Comparison of ENCODE assay signal across 13 cellular contexts in genomic region chr3:58404396-58404795, GRCh38. TPM values are rescaled to one million over a fixed set of nuclear protein-coding genes. Genes with fewer than 3 reads are reported as not detected.
A peak's percentile ranks its signal among the peaks of the same experiment; 100 is the strongest.
DNase-seq lines count a peak whose midpoint lies in the region; ATAC-seq and TF ChIP-seq lines count a peak whose summit lies in the region.
"Had no signal": no experiment of that assay in that cellular context is flagged by ENCODE, and none has a peak within 500 bp of the region (broad histone marks: within the 10 kb centered on the region; RNA-seq: fewer than 3 reads in every experiment).

No MANE protein-coding gene starts in this region.

- H3K27me3 Mint-ChIP-seq in chondrocyte (ENCODE audit: low read depth) (no peaks in the 10 kb centered on the region), naive B cell (no peaks in the 10 kb centered on the region)
- H3K27me3 Mint-ChIP-seq in activated naive CD4-positive, alpha-beta T cell treated with anti-CD3 and anti-CD28 coated beads for 36 hours (ENCODE audit: low read depth): no peaks in the 10 kb centered on the region

- H3K4me1 Mint-ChIP-seq in chondrocyte (ENCODE audit: low read depth): peaks cover 14% of the 10 kb centered on the region
- H3K4me1 Mint-ChIP-seq in naive B cell: peaks cover 10 to 74% (median 16%) of the 10 kb centered on the region in 3 donors
- no peaks in the 10 kb centered on the region for H3K4me1 Mint-ChIP-seq in activated naive CD4-positive, alpha-beta T cell treated with anti-CD3 and anti-CD28 coated beads for 36 hours (ENCODE audit: low read depth)

- H3K36me3 Mint-ChIP-seq in chondrocyte (ENCODE audit: low read depth) (peaks cover 25% of the 10 kb centered on the region), naive B cell (peaks cover 25 to 27% of the 10 kb centered on the region in 2 donors)
- peaks cover 23% of the 10 kb centered on the region for H3K36me3 Mint-ChIP-seq in activated naive CD4-positive, alpha-beta T cell treated with anti-CD3 and anti-CD28 coated beads for 36 hours (ENCODE audit: low read depth)

- DNase-seq in Daoy (ENCODE audit: low read depth) (peak; percentile 83), NCI-H226 (peak; percentile 73), chondrocyte (ENCODE audit: low spot score) (no peak), naive B cell (no peak), NCI-H446 treated with DMSO at 0.1 percent for 48 hours (lab: John Stamatoyannopoulos, UW) (no peak), NCI-H82 (lab: John Stamatoyannopoulos, UW) (no peak), pons (ENCODE audit: low spot score) (no peak)
- DNase-seq in activated naive CD4-positive, alpha-beta T cell treated with anti-CD3 and anti-CD28 coated beads for 36 hours: no peak
- DNase-seq: foreskin melanocyte, MV-4-11, SW 1271, tibial artery had no signal

- CTCF ChIA-PET in activated naive CD4-positive, alpha-beta T cell treated with anti-CD3 and anti-CD28 coated beads for 36 hours (lab: Charles Lee): interaction anchor here (0.7 to 2.0 kb wide), 4 partner anchors 8 to 98 kb away, joined by 3 to 8 read pairs (median 4); partner anchors contain the start of genes HTD2 and RPP14

- peak overlapping the region; percentile 39 for H3K27ac Mint-ChIP-seq in chondrocyte (ENCODE audit: unreplicated experiment)
- peak overlapping the region in 5 of 6 donors; percentile 52 to 72 (median 70) for H3K27ac Mint-ChIP-seq in naive B cell
- H3K27ac Mint-ChIP-seq in activated naive CD4-positive, alpha-beta T cell treated with anti-CD3 and anti-CD28 coated beads for 36 hours: no peak overlapping the region

- no peak for ATAC-seq in naive B cell (ENCODE audit: low read depth in 2 of 2)

- TF ChIP-seq CTCF in chondrocyte (IDR thresholded peaks at IDR 0.05): no peak

- intact Hi-C loops in activated naive CD4-positive, alpha-beta T cell treated with anti-CD3 and anti-CD28 coated beads for 36 hours (cut with micrococcal nuclease): no loop called here

- H3K4me3 Mint-ChIP-seq in chondrocyte (ENCODE audit: unreplicated experiment): no peak overlapping the region
- no peak overlapping the region for H3K4me3 Mint-ChIP-seq in naive B cell
- H3K4me3 Mint-ChIP-seq in activated naive CD4-positive, alpha-beta T cell treated with anti-CD3 and anti-CD28 coated beads for 36 hours: no peak overlapping the region
- H3K4me3 Mint-ChIP-seq: brain had no signal

- H3K9me3 Mint-ChIP-seq in chondrocyte (ENCODE audit: low read depth): peaks cover 4% of the 10 kb centered on the region
- no peaks in the 10 kb centered on the region for H3K9me3 Mint-ChIP-seq in naive B cell
- no peaks in the 10 kb centered on the region for H3K9me3 Mint-ChIP-seq in activated naive CD4-positive, alpha-beta T cell treated with anti-CD3 and anti-CD28 coated beads for 36 hours
- H3K9me3 Mint-ChIP-seq: brain had no signal

RNA-seq across cellular contexts. Expression of gene PDHB, which starts 29.2 kb away (rescaled TPM):
- 115 and 119 TPM in 2 replicates for total RNA-seq in Daoy (2014; rRNA removed; shearing (Covaris generic))
- 80.5 to 97.7 TPM (median 84.7 TPM) in 3 replicates for total RNA-seq in chondrocyte
- 100 to 1,000 TPM in 3 of 6 donors, 10 to 100 TPM in 3; 84.4 to 157 (median 101) TPM for polyA plus RNA-seq in naive B cell (ENCODE audit: low read depth in 6 of 6)
- total RNA-seq in activated naive CD4-positive, alpha-beta T cell treated with anti-CD3 and anti-CD28 coated beads for 36 hours: 10 to 100 TPM; 51.6 to 53.7 TPM

Comparison
In these comparisons a context has a peak if more than half of its experiments do, and no peak if none do; other contexts are left out.
1. DNase-seq: peak in Daoy (single experiment) and NCI-H226 (single experiment); none in chondrocyte (single experiment), naive B cell (single experiment), NCI-H446 treated with DMSO at 0.1 percent for 48 hours (single experiment), activated naive CD4-positive, alpha-beta T cell treated with anti-CD3 and anti-CD28 coated beads for 36 hours (single experiment), NCI-H82 (single experiment) and pons (single experiment).